ENCODE assay signal across 17 cellular contexts in genomic region chr3:125213946-125214542, GRCh38. TPM values are rescaled to one million over a fixed set of nuclear protein-coding genes. Genes with fewer than 3 reads are reported as not detected.
A peak's percentile ranks its signal among the peaks of the same experiment; 100 is the strongest.
DNase-seq lines count a peak whose midpoint lies in the region; ATAC-seq and TF ChIP-seq lines count a peak whose summit lies in the region.
"Had no signal": no experiment of that assay in that cellular context is flagged by ENCODE, and none has a peak within 500 bp of the region (broad histone marks: within the 10 kb centered on the region; RNA-seq: fewer than 3 reads in every experiment).

No MANE protein-coding gene starts in this region.

- no peaks in the 10 kb centered on the region for H3K9me3 Mint-ChIP-seq in osteocyte (ENCODE audit: unreplicated experiment)
- H3K9me3 Mint-ChIP-seq: activated naive CD4-positive, alpha-beta T cell treated with anti-CD3 and anti-CD28 coated beads for 36 hours; CD8-positive, alpha-beta T cell had no signal

- H3K27ac Mint-ChIP-seq in osteocyte (ENCODE audit: unreplicated experiment), result no peak overlapping the region
- H3K27ac Mint-ChIP-seq: activated naive CD4-positive, alpha-beta T cell treated with anti-CD3 and anti-CD28 coated beads for 36 hours; CD8-positive, alpha-beta T cell had no signal

- no peak for ATAC-seq in HG02759 (IDR thresholded peaks at IDR 0.05; ENCODE audit: unreplicated experiment)
- no peak for ATAC-seq in GM19023 (IDR thresholded peaks at IDR 0.05; ENCODE audit: unreplicated experiment)

- peaks cover 20% of the 10 kb centered on the region for H3K4me1 Mint-ChIP-seq in osteocyte (ENCODE audit: unreplicated experiment)

- TF ChIP-seq CTCF in fibroblast of the aortic adventitia (IDR thresholded peaks at IDR 0.05; ENCODE audit: insufficient read depth, low read length), result no peak
- TF ChIP-seq CTCF in osteocyte (IDR thresholded peaks at IDR 0.05), result no peak

- H3K4me3 Mint-ChIP-seq in osteocyte (ENCODE audit: unreplicated experiment), result peak overlapping the region; percentile 12
- H3K4me3 Mint-ChIP-seq: activated CD8-positive, alpha-beta memory T cell treated with anti-CD3 and anti-CD28 coated beads, Interleukin-2, amount 10 ng/mL, durations not matched to agents 7 days and 5 days; activated naive CD4-positive, alpha-beta T cell treated with anti-CD3 and anti-CD28 coated beads for 36 hours; CD8-positive, alpha-beta T cell had no signal

- no peaks in the 10 kb centered on the region for H3K36me3 Mint-ChIP-seq in osteocyte (ENCODE audit: unreplicated experiment)
- H3K36me3 Mint-ChIP-seq: CD8-positive, alpha-beta T cell had no signal

- no peak overlapping the region for H3K4me3 ChIP-seq in fibroblast of the aortic adventitia (ENCODE audit: low read depth, low read length)
- H3K4me3 ChIP-seq: spleen, stomach had no signal

- DNase-seq in ELF-1 (ENCODE audit: low read depth, low spot score), result peak; percentile 32
- DNase-seq in RPMI7951 (ENCODE audit: low read depth), result peak; percentile 56
- DNase-seq in fibroblast of the aortic adventitia (ENCODE audit: low read depth), result peak; percentile 51
- DNase-seq in osteocyte (ENCODE audit: extremely low spot score, unreplicated experiment), result no peak
- DNase-seq in NCI-H524 (lab: John Stamatoyannopoulos, UW), result no peak
- DNase-seq: activated CD8-positive, alpha-beta memory T cell treated with anti-CD3 and anti-CD28 coated beads, Interleukin-2, amount 10 ng/mL, durations not matched to agents 7 days and 5 days; activated naive CD4-positive, alpha-beta T cell treated with anti-CD3 and anti-CD28 coated beads for 36 hours; CD8-positive, alpha-beta T cell; central memory CD4-positive, alpha-beta T cell; NCI-H1930; NCI-H69; posterior cingulate gyrus; spleen; stomach had no signal

- no peaks in the 10 kb centered on the region for H3K27me3 Mint-ChIP-seq in osteocyte (ENCODE audit: unreplicated experiment)

RNA-seq across cellular contexts. Expression of gene SLC12A8, which starts 1.5 kb away (rescaled TPM):
- 22.5 and 26.6 TPM in 2 replicates for total RNA-seq in RPMI7951 (2014; rRNA removed; shearing (Covaris generic))
- 13.4 and 15.5 TPM in 2 replicates for total RNA-seq in fibroblast of the aortic adventitia (ENCODE audit: low replicate concordance)
- total RNA-seq in osteocyte, result 2.0 and 3.0 TPM in 2 replicates
- total RNA-seq: CD8-positive, alpha-beta T cell; mononuclear cell had no signal

Comparison
In these comparisons a context has a peak if more than half of its experiments do, and no peak if none do; other contexts are left out.
1. DNase-seq: peak in ELF-1 (single experiment), RPMI7951 (single experiment) and fibroblast of the aortic adventitia (single experiment); none in osteocyte (single experiment) and NCI-H524 (0 of 2).